In the genomic region with DNA sequence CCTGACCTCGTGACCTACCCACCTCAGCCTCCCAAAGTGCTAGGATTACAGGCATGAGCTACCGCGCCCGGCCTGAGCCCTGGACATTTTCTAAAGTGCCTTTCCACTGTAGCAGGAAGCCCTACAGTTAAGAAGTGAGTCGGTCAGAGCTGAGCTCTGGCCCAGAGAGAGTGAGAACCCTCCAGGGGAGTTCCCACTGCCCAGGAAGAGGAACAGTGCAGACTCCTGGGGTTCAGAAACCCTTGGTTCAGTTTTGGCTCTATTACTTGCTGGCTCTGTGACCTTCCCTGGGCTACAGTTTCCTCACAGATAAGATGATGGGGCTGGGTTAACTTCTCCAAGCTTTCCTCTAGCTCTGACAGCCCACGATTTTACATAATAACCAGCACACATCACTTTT, we compare ENCODE assay signal across 1 cellular context.
TF ChIP-seq lines count a peak whose summit lies in the region.

No MANE protein-coding gene starts in this region.

TF ChIP-seq in GM12878, 131 proteins besides CTCF, POLR2A, EP300 and RAD21 (continued from another document):
- TF ChIP-seq, protein P1, sequence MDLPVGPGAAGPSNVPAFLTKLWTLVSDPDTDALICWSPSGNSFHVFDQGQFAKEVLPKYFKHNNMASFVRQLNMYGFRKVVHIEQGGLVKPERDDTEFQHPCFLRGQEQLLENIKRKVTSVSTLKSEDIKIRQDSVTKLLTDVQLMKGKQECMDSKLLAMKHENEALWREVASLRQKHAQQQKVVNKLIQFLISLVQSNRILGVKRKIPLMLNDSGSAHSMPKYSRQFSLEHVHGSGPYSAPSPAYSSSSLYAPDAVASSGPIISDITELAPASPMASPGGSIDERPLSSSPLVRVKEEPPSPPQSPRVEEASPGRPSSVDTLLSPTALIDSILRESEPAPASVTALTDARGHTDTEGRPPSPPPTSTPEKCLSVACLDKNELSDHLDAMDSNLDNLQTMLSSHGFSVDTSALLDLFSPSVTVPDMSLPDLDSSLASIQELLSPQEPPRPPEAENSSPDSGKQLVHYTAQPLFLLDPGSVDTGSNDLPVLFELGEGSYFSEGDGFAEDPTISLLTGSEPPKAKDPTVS (IDR thresholded peaks at IDR 0.05; ENCODE audit: low read depth, low read length): no peak
- TF ChIP-seq STAT3 (IDR thresholded peaks at IDR 0.05; ENCODE audit: low read depth, low read length) (no peak), POU2F2 (IDR thresholded peaks at IDR 0.05; ENCODE audit: borderline replicate concordance, low read depth, low read length) (no peak; the same call in 2 of the 3 replicates), RAD51 (IDR thresholded peaks at IDR 0.05) (no peak), RELA (IDR thresholded peaks at IDR 0.05; ENCODE audit: borderline replicate concordance, partially characterized antibody) (no peak), MEF2B (IDR thresholded peaks at IDR 0.05; ENCODE audit: partially characterized antibody, poor library complexity, severe bottlenecking) (peak; percentile 68), NFYA (IDR thresholded peaks at IDR 0.05; ENCODE audit: borderline replicate concordance, low read depth, low read length) (no peak), ESRRA (IDR thresholded peaks at IDR 0.05; ENCODE audit: low read length) (no peak), EED (IDR thresholded peaks at IDR 0.05; ENCODE audit: low read depth) (peak; percentile 55), HDAC6 (IDR thresholded peaks at IDR 0.05; ENCODE audit: unreplicated experiment) (no peak), NR2F1 (conservative IDR thresholded peaks at IDR 0.05) (peak; percentile 17; the same call in 1 of the 2 replicates), SMAD5 (IDR thresholded peaks at IDR 0.05; ENCODE audit: low read depth) (no peak), SREBF2 (IDR thresholded peaks at IDR 0.05; ENCODE audit: low read length) (no peak), SIX5 (IDR thresholded peaks at IDR 0.05; ENCODE audit: low read depth, low read length, severe bottlenecking) (no peak), CBFB (IDR thresholded peaks at IDR 0.05; ENCODE audit: low read depth) (no peak), MYB (IDR thresholded peaks at IDR 0.05; ENCODE audit: borderline replicate concordance, low read depth, low read length) (no peak), ATF7 (IDR thresholded peaks at IDR 0.05; ENCODE audit: low read depth) (no peak), EGR1 (IDR thresholded peaks at IDR 0.05; ENCODE audit: borderline replicate concordance in 1 of 2, low read depth in 2 of 2, low read length in 2 of 2) (no peak)
- TF ChIP-seq, protein P2, sequence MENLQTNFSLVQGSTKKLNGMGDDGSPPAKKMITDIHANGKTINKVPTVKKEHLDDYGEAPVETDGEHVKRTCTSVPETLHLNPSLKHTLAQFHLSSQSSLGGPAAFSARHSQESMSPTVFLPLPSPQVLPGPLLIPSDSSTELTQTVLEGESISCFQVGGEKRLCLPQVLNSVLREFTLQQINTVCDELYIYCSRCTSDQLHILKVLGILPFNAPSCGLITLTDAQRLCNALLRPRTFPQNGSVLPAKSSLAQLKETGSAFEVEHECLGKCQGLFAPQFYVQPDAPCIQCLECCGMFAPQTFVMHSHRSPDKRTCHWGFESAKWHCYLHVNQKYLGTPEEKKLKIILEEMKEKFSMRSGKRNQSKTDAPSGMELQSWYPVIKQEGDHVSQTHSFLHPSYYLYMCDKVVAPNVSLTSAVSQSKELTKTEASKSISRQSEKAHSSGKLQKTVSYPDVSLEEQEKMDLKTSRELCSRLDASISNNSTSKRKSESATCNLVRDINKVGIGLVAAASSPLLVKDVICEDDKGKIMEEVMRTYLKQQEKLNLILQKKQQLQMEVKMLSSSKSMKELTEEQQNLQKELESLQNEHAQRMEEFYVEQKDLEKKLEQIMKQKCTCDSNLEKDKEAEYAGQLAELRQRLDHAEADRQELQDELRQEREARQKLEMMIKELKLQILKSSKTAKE (IDR thresholded peaks at IDR 0.05; ENCODE audit: low read depth, poor library complexity, severe bottlenecking): no peak
- TF ChIP-seq, protein P3, sequence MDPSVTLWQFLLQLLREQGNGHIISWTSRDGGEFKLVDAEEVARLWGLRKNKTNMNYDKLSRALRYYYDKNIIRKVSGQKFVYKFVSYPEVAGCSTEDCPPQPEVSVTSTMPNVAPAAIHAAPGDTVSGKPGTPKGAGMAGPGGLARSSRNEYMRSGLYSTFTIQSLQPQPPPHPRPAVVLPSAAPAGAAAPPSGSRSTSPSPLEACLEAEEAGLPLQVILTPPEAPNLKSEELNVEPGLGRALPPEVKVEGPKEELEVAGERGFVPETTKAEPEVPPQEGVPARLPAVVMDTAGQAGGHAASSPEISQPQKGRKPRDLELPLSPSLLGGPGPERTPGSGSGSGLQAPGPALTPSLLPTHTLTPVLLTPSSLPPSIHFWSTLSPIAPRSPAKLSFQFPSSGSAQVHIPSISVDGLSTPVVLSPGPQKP (IDR thresholded peaks at IDR 0.05; ENCODE audit: low read depth, low read length): no peak
- TF ChIP-seq, protein P4, sequence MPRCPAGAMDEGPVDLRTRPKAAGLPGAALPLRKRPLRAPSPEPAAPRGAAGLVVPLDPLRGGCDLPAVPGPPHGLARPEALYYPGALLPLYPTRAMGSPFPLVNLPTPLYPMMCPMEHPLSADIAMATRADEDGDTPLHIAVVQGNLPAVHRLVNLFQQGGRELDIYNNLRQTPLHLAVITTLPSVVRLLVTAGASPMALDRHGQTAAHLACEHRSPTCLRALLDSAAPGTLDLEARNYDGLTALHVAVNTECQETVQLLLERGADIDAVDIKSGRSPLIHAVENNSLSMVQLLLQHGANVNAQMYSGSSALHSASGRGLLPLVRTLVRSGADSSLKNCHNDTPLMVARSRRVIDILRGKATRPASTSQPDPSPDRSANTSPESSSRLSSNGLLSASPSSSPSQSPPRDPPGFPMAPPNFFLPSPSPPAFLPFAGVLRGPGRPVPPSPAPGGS (IDR thresholded peaks at IDR 0.05; ENCODE audit: borderline replicate concordance, insufficient read depth, low read depth, low read length, poor library complexity, severe bottlenecking): no peak
- TF ChIP-seq, protein P5, sequence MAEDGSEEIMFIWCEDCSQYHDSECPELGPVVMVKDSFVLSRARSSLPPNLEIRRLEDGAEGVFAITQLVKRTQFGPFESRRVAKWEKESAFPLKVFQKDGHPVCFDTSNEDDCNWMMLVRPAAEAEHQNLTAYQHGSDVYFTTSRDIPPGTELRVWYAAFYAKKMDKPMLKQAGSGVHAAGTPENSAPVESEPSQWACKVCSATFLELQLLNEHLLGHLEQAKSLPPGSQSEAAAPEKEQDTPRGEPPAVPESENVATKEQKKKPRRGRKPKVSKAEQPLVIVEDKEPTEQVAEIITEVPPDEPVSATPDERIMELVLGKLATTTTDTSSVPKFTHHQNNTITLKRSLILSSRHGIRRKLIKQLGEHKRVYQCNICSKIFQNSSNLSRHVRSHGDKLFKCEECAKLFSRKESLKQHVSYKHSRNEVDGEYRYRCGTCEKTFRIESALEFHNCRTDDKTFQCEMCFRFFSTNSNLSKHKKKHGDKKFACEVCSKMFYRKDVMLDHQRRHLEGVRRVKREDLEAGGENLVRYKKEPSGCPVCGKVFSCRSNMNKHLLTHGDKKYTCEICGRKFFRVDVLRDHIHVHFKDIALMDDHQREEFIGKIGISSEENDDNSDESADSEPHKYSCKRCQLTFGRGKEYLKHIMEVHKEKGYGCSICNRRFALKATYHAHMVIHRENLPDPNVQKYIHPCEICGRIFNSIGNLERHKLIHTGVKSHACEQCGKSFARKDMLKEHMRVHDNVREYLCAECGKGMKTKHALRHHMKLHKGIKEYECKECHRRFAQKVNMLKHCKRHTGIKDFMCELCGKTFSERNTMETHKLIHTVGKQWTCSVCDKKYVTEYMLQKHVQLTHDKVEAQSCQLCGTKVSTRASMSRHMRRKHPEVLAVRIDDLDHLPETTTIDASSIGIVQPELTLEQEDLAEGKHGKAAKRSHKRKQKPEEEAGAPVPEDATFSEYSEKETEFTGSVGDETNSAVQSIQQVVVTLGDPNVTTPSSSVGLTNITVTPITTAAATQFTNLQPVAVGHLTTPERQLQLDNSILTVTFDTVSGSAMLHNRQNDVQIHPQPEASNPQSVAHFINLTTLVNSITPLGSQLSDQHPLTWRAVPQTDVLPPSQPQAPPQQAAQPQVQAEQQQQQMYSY (CRISPR knock-in tag; IDR thresholded peaks at IDR 0.05): no peak
- TF ChIP-seq, protein P6, sequence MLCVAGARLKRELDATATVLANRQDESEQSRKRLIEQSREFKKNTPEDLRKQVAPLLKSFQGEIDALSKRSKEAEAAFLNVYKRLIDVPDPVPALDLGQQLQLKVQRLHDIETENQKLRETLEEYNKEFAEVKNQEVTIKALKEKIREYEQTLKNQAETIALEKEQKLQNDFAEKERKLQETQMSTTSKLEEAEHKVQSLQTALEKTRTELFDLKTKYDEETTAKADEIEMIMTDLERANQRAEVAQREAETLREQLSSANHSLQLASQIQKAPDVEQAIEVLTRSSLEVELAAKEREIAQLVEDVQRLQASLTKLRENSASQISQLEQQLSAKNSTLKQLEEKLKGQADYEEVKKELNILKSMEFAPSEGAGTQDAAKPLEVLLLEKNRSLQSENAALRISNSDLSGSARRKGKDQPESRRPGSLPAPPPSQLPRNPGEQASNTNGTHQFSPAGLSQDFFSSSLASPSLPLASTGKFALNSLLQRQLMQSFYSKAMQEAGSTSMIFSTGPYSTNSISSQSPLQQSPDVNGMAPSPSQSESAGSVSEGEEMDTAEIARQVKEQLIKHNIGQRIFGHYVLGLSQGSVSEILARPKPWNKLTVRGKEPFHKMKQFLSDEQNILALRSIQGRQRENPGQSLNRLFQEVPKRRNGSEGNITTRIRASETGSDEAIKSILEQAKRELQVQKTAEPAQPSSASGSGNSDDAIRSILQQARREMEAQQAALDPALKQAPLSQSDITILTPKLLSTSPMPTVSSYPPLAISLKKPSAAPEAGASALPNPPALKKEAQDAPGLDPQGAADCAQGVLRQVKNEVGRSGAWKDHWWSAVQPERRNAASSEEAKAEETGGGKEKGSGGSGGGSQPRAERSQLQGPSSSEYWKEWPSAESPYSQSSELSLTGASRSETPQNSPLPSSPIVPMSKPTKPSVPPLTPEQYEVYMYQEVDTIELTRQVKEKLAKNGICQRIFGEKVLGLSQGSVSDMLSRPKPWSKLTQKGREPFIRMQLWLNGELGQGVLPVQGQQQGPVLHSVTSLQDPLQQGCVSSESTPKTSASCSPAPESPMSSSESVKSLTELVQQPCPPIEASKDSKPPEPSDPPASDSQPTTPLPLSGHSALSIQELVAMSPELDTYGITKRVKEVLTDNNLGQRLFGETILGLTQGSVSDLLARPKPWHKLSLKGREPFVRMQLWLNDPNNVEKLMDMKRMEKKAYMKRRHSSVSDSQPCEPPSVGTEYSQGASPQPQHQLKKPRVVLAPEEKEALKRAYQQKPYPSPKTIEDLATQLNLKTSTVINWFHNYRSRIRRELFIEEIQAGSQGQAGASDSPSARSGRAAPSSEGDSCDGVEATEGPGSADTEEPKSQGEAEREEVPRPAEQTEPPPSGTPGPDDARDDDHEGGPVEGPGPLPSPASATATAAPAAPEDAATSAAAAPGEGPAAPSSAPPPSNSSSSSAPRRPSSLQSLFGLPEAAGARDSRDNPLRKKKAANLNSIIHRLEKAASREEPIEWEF (IDR thresholded peaks at IDR 0.05; ENCODE audit: insufficient replicate concordance, low read depth, low read length): no peak
